In genomic region chr16:89507834-89508590, GRCh38 we compare ENCODE assay signal across 8 cellular contexts. TPM values are rescaled to one million over a fixed set of nuclear protein-coding genes. Genes with fewer than 3 reads are reported as not detected.
DNase-seq lines count a peak whose midpoint lies in the region; ATAC-seq lines count a peak whose summit lies in the region.

SPG7 (plus strand) TSS chr16:89508403; CDS start chr16:89508418, 15 bp downstream.

- H3K36me3 ChIP-seq in CD4-positive, alpha-beta memory T cell (ENCODE audit: insufficient read depth, low read length), result peaks cover 20% of the 10 kb centered on the region
- peaks cover 24% of the 10 kb centered on the region for H3K36me3 ChIP-seq in effector memory CD4-positive, alpha-beta T cell (ENCODE audit: control insufficient read depth, insufficient read depth, low read length)

- no peaks in the 10 kb centered on the region for H3K27me3 Mint-ChIP-seq in CD4-positive, alpha-beta memory T cell
- no peaks in the 10 kb centered on the region for H3K27me3 Mint-ChIP-seq in memory B cell

- H3K4me1 ChIP-seq in CD4-positive, alpha-beta memory T cell (ENCODE audit: insufficient read depth, low read length), result peaks cover 40% of the 10 kb centered on the region
- H3K4me1 ChIP-seq in effector memory CD4-positive, alpha-beta T cell (ENCODE audit: control insufficient read depth, insufficient read depth, low read length, poor library complexity, severe bottlenecking), result peaks cover 32% of the 10 kb centered on the region

- H3K27me3 ChIP-seq in CD4-positive, alpha-beta memory T cell (ENCODE audit: insufficient read depth, low read length), result no peaks in the 10 kb centered on the region
- H3K27me3 ChIP-seq in effector memory CD4-positive, alpha-beta T cell (replicated peaks; ENCODE audit: control insufficient read depth, insufficient read depth, low read length, poor library complexity, severe bottlenecking), result no peaks in the 10 kb centered on the region

- POLR2A ChIA-PET in CD4-positive, alpha-beta memory T cell (lab: Charles Lee; ENCODE audit: partially characterized antibody), result interaction anchor here (0.6 to 3.8 kb wide), 33 partner anchors 13 to 715 kb away, joined by 3 to 79 read pairs (median 4); partner anchors contain the start of genes ANKRD11, CDK10 and ZNF778

- peak within 1 kb of the TSS; percentile 76 for H3K4me3 ChIP-seq in CD4-positive, alpha-beta memory T cell (ENCODE audit: low read length in 2 of 2)
- H3K4me3 ChIP-seq in effector memory CD4-positive, alpha-beta T cell (ENCODE audit: insufficient read depth, low read depth, low read length, poor library complexity, severe bottlenecking), result peak within 1 kb of the TSS; percentile 80

- CTCF ChIA-PET in CD4-positive, alpha-beta memory T cell (lab: Charles Lee; ENCODE audit: partially characterized antibody), result interaction anchor here (0.7 to 2.0 kb wide), 7 partner anchors 10 to 267 kb away, joined by 3 to 12 read pairs (median 4); no protein-coding TSS in a partner anchor

- H3K27ac ChIP-seq in CD4-positive, alpha-beta memory T cell (ENCODE audit: low read depth, low read length), result peak within 1 kb of the TSS; percentile 83
- peak within 1 kb of the TSS; percentile 89 for H3K27ac ChIP-seq in effector memory CD4-positive, alpha-beta T cell (ENCODE audit: insufficient read depth, low read length, poor library complexity, severe bottlenecking)

- no peaks in the 10 kb centered on the region for H3K9me3 ChIP-seq in CD4-positive, alpha-beta memory T cell (ENCODE audit: control insufficient read depth in 1 of 2, low read length in 2 of 2)
- H3K9me3 ChIP-seq in effector memory CD4-positive, alpha-beta T cell (ENCODE audit: control insufficient read depth, low read length), result no peaks in the 10 kb centered on the region

- H3K4me3 Mint-ChIP-seq in CD4-positive, alpha-beta memory T cell, result peak within 1 kb of the TSS; percentile 89 to 97 (median 94)
- H3K4me3 Mint-ChIP-seq in memory B cell, result peak within 1 kb of the TSS; percentile 83

- H3K36me3 Mint-ChIP-seq in CD4-positive, alpha-beta memory T cell, result peaks cover 0 to 15% of the 10 kb centered on the region in 2 donors
- H3K36me3 Mint-ChIP-seq in memory B cell, result peaks cover 7% of the 10 kb centered on the region

- H3K9me3 Mint-ChIP-seq in CD4-positive, alpha-beta memory T cell, result no peaks in the 10 kb centered on the region
- no peaks in the 10 kb centered on the region for H3K9me3 Mint-ChIP-seq in memory B cell

- H3K4me1 Mint-ChIP-seq in CD4-positive, alpha-beta memory T cell, result peaks cover 18 to 53% (median 32%) of the 10 kb centered on the region in 4 donors
- H3K4me1 Mint-ChIP-seq in memory B cell, result peaks cover 10% of the 10 kb centered on the region

- peak; percentile 85 to 96 (median 93) for DNase-seq in CD4-positive, alpha-beta memory T cell
- DNase-seq in NK-92 treated with Interleukin-12 subunit alpha and Interleukin-12 subunit beta, amount 100 ng/mL, for 24 hours (lab: John Stamatoyannopoulos, UW), result peak; percentile 77
- DNase-seq in activated CD8-positive, alpha-beta memory T cell treated with anti-CD3 and anti-CD28 coated beads for 24 hours, result peak; percentile 97
- peak; percentile 80 to 85 (median 83) for DNase-seq in effector memory CD4-positive, alpha-beta T cell
- DNase-seq in memory B cell (ENCODE audit: low spot score in 2 of 2), result peak; percentile 93 to 96
- DNase-seq in stimulated activated CD8-positive, alpha-beta memory T cell treated with anti-CD3 and anti-CD28 coated beads, Interleukin-12 subunit alpha, Interleukin-12 subunit beta, amount 100 ng/mL, for 1 hour (ENCODE audit: low read depth), result peak; percentile 76

- intact Hi-C loops in CD4-positive, alpha-beta memory T cell (cut with micrococcal nuclease), result loop anchor here (1.0 to 5.0 kb wide), 5 partner anchors 26 to 194 kb away; partner anchors contain the start of gene RPL13

- peak; percentile 76 for ATAC-seq in GM19397 (IDR thresholded peaks at IDR 0.05; ENCODE audit: unreplicated experiment)
- peak; percentile 37 for ATAC-seq in HG03558 (IDR thresholded peaks at IDR 0.05; ENCODE audit: extremely low read depth, unreplicated experiment)
- peak; percentile 77 for ATAC-seq in memory B cell (ENCODE audit: low read depth)

- peak within 1 kb of the TSS; percentile 85 to 98 (median 96) for H3K27ac Mint-ChIP-seq in CD4-positive, alpha-beta memory T cell
- peak within 1 kb of the TSS; percentile 72 for H3K27ac Mint-ChIP-seq in memory B cell

RNA-seq across cellular contexts. Expression of gene SPG7, which starts in this region (rescaled TPM):
- 100 to 1,000 TPM; 157 to 160 TPM for total RNA-seq in CD4-positive, alpha-beta memory T cell
- polyA plus RNA-seq in CD4-positive, alpha-beta memory T cell, result 10 to 100 TPM; 46.4 to 48.5 TPM

Comparison
In these comparisons a context has a peak if more than half of its experiments do, and no peak if none do; other contexts are left out.
1. Peak in every context shown above with its lines: DNase-seq, ATAC-seq, H3K4me3 ChIP-seq and H3K27ac ChIP-seq.